ENCODE assay signal across 8 cellular contexts in genomic region chr14:62632771-62633170, GRCh38.
"Had no signal": no experiment of that assay in that cellular context is flagged by ENCODE, and none has a peak within 500 bp of the region (broad histone marks: within the 10 kb centered on the region; RNA-seq: fewer than 3 reads in every experiment).

No MANE protein-coding gene starts in this region.

- FAIRE-seq: G401.6, GM12878, GM12891, GM12892, GM18507, GM19239 had no signal

- H3K4me3 ChIP-seq: GM12878 had no signal

- DNase-seq: GDM1, GF-D8 had no signal

- ATAC-seq: GM12878 had no signal
